ENCODE assay signal across 8 cellular contexts in genomic region chr19:12939292-12939606, GRCh38. TPM values are rescaled to one million over a fixed set of nuclear protein-coding genes. Genes with fewer than 3 reads are reported as not detected.
DNase-seq lines count a peak whose midpoint lies in the region; ATAC-seq and TF ChIP-seq lines count a peak whose summit lies in the region.

No MANE protein-coding gene starts in this region.

- H3K9ac ChIP-seq in PC-3 (ENCODE audit: low read length), result peak overlapping the region; percentile 98

- no TSS peak for BruUV-seq in PC-3 (replicated peaks; lab: Mats Ljungman, UMichigan)
- no TSS peak for BruUV-seq in MCF 10A (replicated peaks; lab: Mats Ljungman, UMichigan)

- H3K27ac ChIP-seq in CD4-positive, alpha-beta memory T cell (ENCODE audit: low read depth, low read length), result peak overlapping the region; percentile 90
- H3K27ac ChIP-seq in PC-3 (ENCODE audit: low read length), result peak overlapping the region; percentile 47; the same call in 1 of the 2 replicates
- peak overlapping the region; percentile 87 to 93 for H3K27ac ChIP-seq in left lung

- ATAC-seq in PC-3 (no peak), left lung (peak; percentile 3)
- no peak for ATAC-seq in stimulated activated naive CD8-positive, alpha-beta T cell treated with anti-CD3 and anti-CD28 coated beads, Interleukin-15, Interleukin-2, amounts not matched to agents 100 U/mL and 50 U/mL, for 24 hours

- intact Hi-C loops in CD4-positive, alpha-beta memory T cell (cut with micrococcal nuclease), result loop anchor here (10.0 kb wide), 1 partner anchor 204 kb away; the partner anchor contains the start of genes GET3 and TRIR
- intact Hi-C loops in PC-3 (cut with micrococcal nuclease) (no loop called here), MCF 10A (cut with micrococcal nuclease) (no loop called here), left lung (cut with DNase I) (no loop called here), posterior cingulate gyrus (cut with DNase I) (loop anchor here (10.0 kb wide), 1 partner anchor 54 kb away; the partner anchor contains the start of genes DNASE2 and KLF1)

- no peaks in the 10 kb centered on the region for H3K27me3 Mint-ChIP-seq in CD4-positive, alpha-beta memory T cell
- H3K27me3 Mint-ChIP-seq in MCF 10A (ENCODE audit: insufficient read depth, unreplicated experiment), result no peaks in the 10 kb centered on the region

- peaks cover 41% of the 10 kb centered on the region for H3K36me3 ChIP-seq in CD4-positive, alpha-beta memory T cell (ENCODE audit: insufficient read depth, low read length)
- H3K36me3 ChIP-seq in PC-3 (ENCODE audit: low read depth, low read length) (peaks cover 45% of the 10 kb centered on the region), left lung (peaks cover 4 to 52% of the 10 kb centered on the region in 2 donors)

- CTCF ChIA-PET in CD4-positive, alpha-beta memory T cell (lab: Charles Lee; ENCODE audit: partially characterized antibody), result interaction anchor here (1.0 to 1.5 kb wide), 2 partner anchors 26 to 48 kb away, joined by 3 to 4 read pairs; partner anchors contain the start of gene GCDH
- CTCF ChIA-PET in PC-3 (lab: Charles Lee) (no interaction called here), MCF 10A (lab: Yijun Ruan, JAX) (interaction anchor here (0.6 to 1.0 kb wide), 2 partner anchors 26 to 743 kb away, joined by 3 read pairs; no protein-coding TSS in a partner anchor)

- peaks cover 35% of the 10 kb centered on the region for H3K4me1 ChIP-seq in CD4-positive, alpha-beta memory T cell (ENCODE audit: insufficient read depth, low read length)
- H3K4me1 ChIP-seq in PC-3 (ENCODE audit: insufficient read depth, low read length) (peaks cover 32% of the 10 kb centered on the region), left lung (peaks cover 31 to 68% of the 10 kb centered on the region in 2 donors)

- no peaks in the 10 kb centered on the region for H3K9me3 ChIP-seq in CD4-positive, alpha-beta memory T cell (ENCODE audit: control insufficient read depth in 1 of 2, low read length in 2 of 2)
- H3K9me3 ChIP-seq in PC-3 (ENCODE audit: low read length) (no peaks in the 10 kb centered on the region), left lung (no peaks in the 10 kb centered on the region)

- peak overlapping the region; percentile 94 to 99 (median 98) for H3K4me3 Mint-ChIP-seq in CD4-positive, alpha-beta memory T cell
- H3K4me3 Mint-ChIP-seq in MCF 10A (ENCODE audit: unreplicated experiment), result peak overlapping the region; percentile 96

- H3K27me3 ChIP-seq in CD4-positive, alpha-beta memory T cell (ENCODE audit: insufficient read depth, low read length), result no peaks in the 10 kb centered on the region
- H3K27me3 ChIP-seq in PC-3 (ENCODE audit: low read length), result no peaks in the 10 kb centered on the region
- no peaks in the 10 kb centered on the region for H3K27me3 ChIP-seq in left lung

- H3K79me2 ChIP-seq in PC-3 (ENCODE audit: low read length), result peaks cover 42% of the 10 kb centered on the region

- H3K27ac Mint-ChIP-seq in CD4-positive, alpha-beta memory T cell, result peak overlapping the region; percentile 96 to 99 (median 98)
- H3K27ac Mint-ChIP-seq in MCF 10A (ENCODE audit: low read depth, unreplicated experiment), result peak overlapping the region; percentile 96

- H3K36me3 Mint-ChIP-seq in CD4-positive, alpha-beta memory T cell, result peaks cover 34 to 48% of the 10 kb centered on the region in 2 donors
- peaks cover 63% of the 10 kb centered on the region for H3K36me3 Mint-ChIP-seq in MCF 10A (ENCODE audit: insufficient read depth, unreplicated experiment)

- TF ChIP-seq CTCF in PC-3 (conservative IDR thresholded peaks at IDR 0.05; ENCODE audit: low read depth, low read length) (no peak), MCF 10A (IDR thresholded peaks at IDR 0.05; ENCODE audit: unreplicated experiment) (no peak), left lung (IDR thresholded peaks at IDR 0.05) (no peak)

- peak in 2 of 5 donors; percentile 17 to 56 for DNase-seq in CD4-positive, alpha-beta memory T cell
- DNase-seq in PC-3, result peak; percentile 18
- peak; percentile 60 for DNase-seq in MCF 10A (ENCODE audit: unreplicated experiment)
- no peak for DNase-seq in left lung
- peak; percentile 43 for DNase-seq in stimulated activated naive CD8-positive, alpha-beta T cell treated with anti-CD3 and anti-CD28 coated beads, Interleukin-15, Interleukin-2, amounts not matched to agents 100 U/mL and 50 U/mL, for 24 hours
- no peak for DNase-seq in OCI-M1 (lab: John Stamatoyannopoulos, UW)
- no peak for DNase-seq in posterior cingulate gyrus
- no peak for DNase-seq in mesenteric fat pad (ENCODE audit: low spot score)

- H3K9me2 ChIP-seq in PC-3 (replicated peaks; ENCODE audit: low read length), result no peaks in the 10 kb centered on the region

- peaks cover 21 to 57% (median 35%) of the 10 kb centered on the region in 4 donors for H3K4me1 Mint-ChIP-seq in CD4-positive, alpha-beta memory T cell
- H3K4me1 Mint-ChIP-seq in MCF 10A (ENCODE audit: insufficient read depth, unreplicated experiment), result peaks cover 21% of the 10 kb centered on the region

- POLR2A ChIA-PET in CD4-positive, alpha-beta memory T cell (lab: Charles Lee; ENCODE audit: partially characterized antibody), result interaction anchor here (0.6 to 3.1 kb wide), 13 partner anchors 8 to 237 kb away, joined by 3 to 40 read pairs (median 6); partner anchors contain the start of genes DNASE2 and GCDH
- POLR2A ChIA-PET in PC-3 (lab: Charles Lee; ENCODE audit: unreplicated experiment), result no interaction called here
- POLR2A ChIA-PET in MCF 10A (lab: Yijun Ruan, JAX), result interaction anchor here (0.5 to 2.2 kb wide), 11 partner anchors 10 to 215 kb away, joined by 3 to 8 read pairs (median 4); partner anchors contain the start of genes DNASE2, GCDH, SYCE2 and TRIR

- no peak overlapping the region for H2AFZ ChIP-seq in PC-3 (ENCODE audit: low read length)

- H3K9me3 Mint-ChIP-seq in CD4-positive, alpha-beta memory T cell, result peaks cover 0 to 9% (median 0%) of the 10 kb centered on the region in 8 donors
- H3K9me3 Mint-ChIP-seq in MCF 10A (ENCODE audit: unreplicated experiment), result no peaks in the 10 kb centered on the region

- H3K4me3 ChIP-seq in CD4-positive, alpha-beta memory T cell (ENCODE audit: low read length in 2 of 2), result peak overlapping the region; percentile 49 to 97
- H3K4me3 ChIP-seq in PC-3 (ENCODE audit: low read length) (peak overlapping the region; percentile 95), left lung (peak overlapping the region; percentile 89 to 100)

- peaks cover 37% of the 10 kb centered on the region for H4K20me1 ChIP-seq in PC-3 (ENCODE audit: low read length)

- peak overlapping the region; percentile 92 for H3K4me2 ChIP-seq in PC-3 (ENCODE audit: low read length)

- H3F3A ChIP-seq in PC-3 (ENCODE audit: low read length, unreplicated experiment), result peaks cover 27% of the 10 kb centered on the region

RNA-seq across cellular contexts. Expression of gene CALR, which starts 0.8 kb away (rescaled TPM):
- 100 to 1,000 TPM; 484 to 499 TPM for total RNA-seq in CD4-positive, alpha-beta memory T cell
- 100 to 1,000 TPM in 1 of 2 donors, 10 to 100 TPM in 1; 87.5 to 151 TPM for polyA plus RNA-seq in CD4-positive, alpha-beta memory T cell
- total RNA-seq in PC-3 (2014; rRNA removed) (2,022 and 2,043 TPM in 2 replicates), MCF 10A (2022) (792 and 1,042 TPM in 2 replicates), left lung (1,000 to 10,000 TPM; 1,387 to 1,778 TPM), mesenteric fat pad (877 TPM)

RNA-seq across cellular contexts. Expression of gene FARSA, which starts 5.7 kb away (rescaled TPM):
- 10 to 100 TPM; 53.8 to 59.1 TPM for total RNA-seq in CD4-positive, alpha-beta memory T cell
- 10 to 100 TPM; 63.2 to 68.1 TPM for polyA plus RNA-seq in CD4-positive, alpha-beta memory T cell
- total RNA-seq in PC-3 (2014; rRNA removed) (194 and 339 TPM in 2 replicates), MCF 10A (2022) (78.6 and 107 TPM in 2 replicates), left lung (10 to 100 TPM; 40.9 to 59.4 TPM), mesenteric fat pad (51.6 TPM)

RNA-seq across cellular contexts. Expression of gene RAD23A, which starts 6.4 kb away (rescaled TPM):
- total RNA-seq in CD4-positive, alpha-beta memory T cell, result 10 to 100 TPM; 88.6 to 98.4 TPM
- 100 to 1,000 TPM in 1 of 2 donors, 10 to 100 TPM in 1; 77.0 to 105 TPM for polyA plus RNA-seq in CD4-positive, alpha-beta memory T cell
- 389 and 418 TPM in 2 replicates for total RNA-seq in PC-3 (2014; rRNA removed)
- 197 and 219 TPM in 2 replicates for total RNA-seq in MCF 10A (2022)
- 100 to 1,000 TPM in 1 of 2 donors, 10 to 100 TPM in 1; 74.8 to 118 TPM for total RNA-seq in left lung
- total RNA-seq in mesenteric fat pad, result 143 TPM

RNA-seq across cellular contexts. Expression of gene GADD45GIP1, which starts 17.8 kb away (rescaled TPM):
- 10 to 100 TPM; 14.7 to 17.9 TPM for total RNA-seq in CD4-positive, alpha-beta memory T cell
- 10 to 100 TPM; 61.0 to 65.1 TPM for polyA plus RNA-seq in CD4-positive, alpha-beta memory T cell
- total RNA-seq in PC-3 (2014; rRNA removed) (219 and 352 TPM in 2 replicates), MCF 10A (2022) (44.4 and 47.5 TPM in 2 replicates), left lung (10 to 100 TPM; 14.7 to 20.5 TPM), mesenteric fat pad (19.8 TPM)

RNA-seq across cellular contexts. Expression of gene SYCE2, which starts 20.2 kb away (rescaled TPM):
- total RNA-seq in CD4-positive, alpha-beta memory T cell, result under 1 TPM in 1 of 2 experiments, not detected in 1; 0.79 TPM
- polyA plus RNA-seq in CD4-positive, alpha-beta memory T cell, result not detected
- total RNA-seq in PC-3 (2014; rRNA removed) (0.40 and 0.95 TPM in 2 replicates), MCF 10A (2022) (0.83 and 0.91 TPM in 2 replicates), left lung (under 1 TPM in 1 of 2 donors, not detected in 1; 0.41 TPM), mesenteric fat pad (not detected)

Comparison
In these comparisons a context has a peak if more than half of its experiments do, and no peak if none do; other contexts are left out.
1. DNase-seq: peak in PC-3 (single experiment), MCF 10A (single experiment) and stimulated activated naive CD8-positive, alpha-beta T cell treated with anti-CD3 and anti-CD28 coated beads, Interleukin-15, Interleukin-2, amounts not matched to agents 100 U/mL and 50 U/mL, for 24 hours (single experiment); none in left lung (0 of 2), OCI-M1 (single experiment), posterior cingulate gyrus (0 of 10) and mesenteric fat pad (single experiment).
2. intact Hi-C loops: an anchor here in CD4-positive, alpha-beta memory T cell (10.0 kb wide) and posterior cingulate gyrus (10.0 kb wide); none called in PC-3, MCF 10A and left lung.
3. Peak in every context shown above with its lines, with median percentiles within 50 percentile points of each other: H3K27ac ChIP-seq and H3K4me3 ChIP-seq.